In the genomic region with DNA sequence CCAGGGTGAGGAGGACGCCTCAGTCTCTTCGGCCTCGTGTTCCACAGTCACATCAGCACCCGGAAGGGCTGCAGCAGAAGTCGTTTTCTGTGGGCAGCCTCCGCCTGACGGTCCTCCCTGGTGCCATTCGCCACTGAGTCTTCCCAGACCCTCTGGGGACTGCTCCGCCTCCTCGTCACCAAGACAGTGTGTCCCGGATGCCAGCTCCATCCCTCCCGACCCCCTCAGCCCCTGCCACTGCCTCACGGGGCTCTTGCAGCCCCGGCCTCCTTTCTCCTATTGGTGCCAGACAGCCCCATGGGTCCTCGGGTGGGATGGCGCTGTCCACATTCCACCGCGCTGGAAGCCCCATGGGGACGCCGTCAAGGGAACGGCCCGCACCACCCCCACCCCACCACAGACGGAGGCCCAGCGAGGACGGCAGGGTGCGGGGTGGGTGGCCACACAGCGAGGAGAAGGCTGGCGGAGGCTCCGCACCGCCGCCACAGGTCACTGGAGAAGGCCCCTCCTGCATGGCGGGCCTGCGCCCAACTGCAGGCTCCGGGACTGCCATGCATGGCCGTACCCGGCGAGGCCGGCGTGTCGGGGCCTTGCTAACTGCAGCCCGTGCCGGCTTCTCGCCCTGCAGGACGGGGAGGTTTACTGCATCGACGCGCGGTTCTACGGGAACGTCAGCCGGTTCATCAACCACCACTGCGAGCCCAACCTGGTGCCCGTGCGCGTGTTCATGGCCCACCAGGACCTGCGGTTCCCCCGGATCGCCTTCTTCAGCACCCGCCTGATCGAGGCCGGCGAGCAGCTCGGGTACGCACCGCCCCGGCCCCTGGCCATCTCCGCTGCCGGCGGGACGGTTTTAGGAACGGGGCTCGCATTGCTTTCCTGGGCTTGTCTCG, we compare ENCODE assay signal across 1 cellular context.
TF ChIP-seq lines count a peak whose summit lies in the region.

No MANE protein-coding gene starts in this region.

TF ChIP-seq in GM23338, 12 proteins besides CTCF, POLR2A, EP300 and RAD21 (continued from another document):
- TF ChIP-seq, protein P1, sequence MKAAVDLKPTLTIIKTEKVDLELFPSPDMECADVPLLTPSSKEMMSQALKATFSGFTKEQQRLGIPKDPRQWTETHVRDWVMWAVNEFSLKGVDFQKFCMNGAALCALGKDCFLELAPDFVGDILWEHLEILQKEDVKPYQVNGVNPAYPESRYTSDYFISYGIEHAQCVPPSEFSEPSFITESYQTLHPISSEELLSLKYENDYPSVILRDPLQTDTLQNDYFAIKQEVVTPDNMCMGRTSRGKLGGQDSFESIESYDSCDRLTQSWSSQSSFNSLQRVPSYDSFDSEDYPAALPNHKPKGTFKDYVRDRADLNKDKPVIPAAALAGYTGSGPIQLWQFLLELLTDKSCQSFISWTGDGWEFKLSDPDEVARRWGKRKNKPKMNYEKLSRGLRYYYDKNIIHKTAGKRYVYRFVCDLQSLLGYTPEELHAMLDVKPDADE (IDR thresholded peaks at IDR 0.05), result no peak
